In genomic region chr5:147857302-147858129, GRCh38 we compare ENCODE assay signal across 7 cellular contexts. TPM values are rescaled to one million over a fixed set of nuclear protein-coding genes. Genes with fewer than 3 reads are reported as not detected.
A peak's percentile ranks its signal among the peaks of the same experiment; 100 is the strongest.
DNase-seq lines count a peak whose midpoint lies in the region; ATAC-seq, FAIRE-seq and TF ChIP-seq lines count a peak whose summit lies in the region.

No MANE protein-coding gene starts in this region.

- peaks cover 3% of the 10 kb centered on the region; the same call in 1 of the 2 replicates for H3K4me1 ChIP-seq in SJCRH30
- H3K4me1 ChIP-seq in body of pancreas: peaks cover 14% of the 10 kb centered on the region

- H3K27ac ChIP-seq in SJCRH30: no peak overlapping the region
- H3K27ac ChIP-seq in body of pancreas: no peak overlapping the region

- peak; percentile 75 for FAIRE-seq in G401.6 (lab: Jason Lieb, UNC)

- peak; percentile 81 for ATAC-seq in GM19452 (IDR thresholded peaks at IDR 0.05; ENCODE audit: unreplicated experiment)
- ATAC-seq in HG03521 (IDR thresholded peaks at IDR 0.05; ENCODE audit: unreplicated experiment): peak; percentile 83
- ATAC-seq in body of pancreas: peak; percentile 83

- peak; percentile 61 to 94 (median 82) for TF ChIP-seq CTCF in body of pancreas (IDR thresholded peaks at IDR 0.05)

- TF ChIP-seq POLR2A in body of pancreas (IDR thresholded peaks at IDR 0.05): no peak

- no peaks in the 10 kb centered on the region for H3K36me3 ChIP-seq in SJCRH30
- no peaks in the 10 kb centered on the region for H3K36me3 ChIP-seq in body of pancreas (replicated peaks in 1 of 2; ENCODE audit: insufficient read depth in 1 of 2, low read depth in 2 of 2)

- DNase-seq in SJCRH30 (peak; percentile 59 to 86), body of pancreas (peak; percentile 77 to 87 (median 83)), iris pigment epithelial cell (ENCODE audit: low read depth) (peak; percentile 64)
- DNase-seq in stimulated activated CD4-positive, alpha-beta T cell treated with anti-CD3 and anti-CD28 coated beads, Interleukin-1b, Interleukin-23, amount 100 ng/mL, for 48 hours: peak; percentile 22

- 0% methylated on average over 2 of the region's 2 CpGs for WGBS in body of pancreas, 2 donors

- H3K27me3 ChIP-seq in SJCRH30: no peaks in the 10 kb centered on the region
- H3K27me3 ChIP-seq in body of pancreas: no peaks in the 10 kb centered on the region

- H3K4me3 ChIP-seq in SJCRH30 (no peak overlapping the region), body of pancreas (no peak overlapping the region)

- H3K9me3 ChIP-seq in SJCRH30 (replicated peaks): no peaks in the 10 kb centered on the region
- H3K9me3 ChIP-seq in body of pancreas: no peaks in the 10 kb centered on the region

- intact Hi-C loops in body of pancreas (cut with DNase I): no loop called here

RNA-seq across cellular contexts. Expression of gene SCGB3A2, which starts 21.0 kb away (rescaled TPM):
- not detected in 2 replicates for total RNA-seq in SJCRH30 (2014; rRNA removed; shearing (Covaris generic))
- not detected for total RNA-seq in body of pancreas

RNA-seq across cellular contexts. Expression of gene SPINK1, which starts 26.0 kb away (rescaled TPM):
- not detected in 2 replicates for total RNA-seq in SJCRH30 (2014; rRNA removed; shearing (Covaris generic))
- total RNA-seq in body of pancreas: 1,000 to 10,000 TPM; 3,901 to 5,969 TPM

RNA-seq across cellular contexts. Expression of gene C5orf46, which starts 48.8 kb away (rescaled TPM):
- total RNA-seq in SJCRH30 (2014; rRNA removed; shearing (Covaris generic)): 0.35 and 0.38 TPM in 2 replicates
- total RNA-seq in body of pancreas: not detected

Comparison
In these comparisons a context has a peak if more than half of its experiments do, and no peak if none do; other contexts are left out.
1. DNase-seq: peak in every context shown above with its lines; median percentile 83 in body of pancreas; 72 in SJCRH30; 64 in iris pigment epithelial cell; 22 in stimulated activated CD4-positive, alpha-beta T cell treated with anti-CD3 and anti-CD28 coated beads, Interleukin-1b, Interleukin-23, amount 100 ng/mL, for 48 hours.
2. RNA of gene SPINK1, which starts 26.0 kb away (total RNA-seq): 3,901 to 5,969 TPM in body of pancreas; not detected in SJCRH30; every median in the first group is over 1,000 times any median in the second.
3. Peak in every context shown above with its lines, with median percentiles within 50 percentile points of each other: ATAC-seq.